9 cellular contexts compared by ENCODE assay signal in genomic region chr11:65366340-65366773, GRCh38. TPM values are rescaled to one million over a fixed set of nuclear protein-coding genes. Genes with fewer than 3 reads are reported as not detected.
DNase-seq lines count a peak whose midpoint lies in the region; ATAC-seq and TF ChIP-seq lines count a peak whose summit lies in the region.
"Had no signal": no experiment of that assay in that cellular context is flagged by ENCODE, and none has a peak within 500 bp of the region (broad histone marks: within the 10 kb centered on the region; RNA-seq: fewer than 3 reads in every experiment).

No MANE protein-coding gene starts in this region.

- DNase-seq in AG04449 (ENCODE audit: low read depth, low spot score) (no peak), NCI-H146 (lab: John Stamatoyannopoulos, UW) (peak; percentile 79), SK-N-SH (peak; percentile 89), epithelial cell of proximal tubule (ENCODE audit: low read depth) (no peak), ecto neural progenitor cell (ENCODE audit: low spot score) (no peak)

- 7% methylated on average over 4 of the region's 4 CpGs for WGBS in SK-N-SH (ENCODE audit: low lambda C conversion rate)

- H3K9me3 ChIP-seq in SK-N-SH (no peaks in the 10 kb centered on the region), mucosa of rectum (ENCODE audit: control insufficient read depth in 2 of 2, low read length in 2 of 2) (no peaks in the 10 kb centered on the region)

- no peaks in the 10 kb centered on the region for H4K20me1 ChIP-seq in SK-N-SH (ENCODE audit: insufficient read depth)

- no peak overlapping the region for H3K27ac ChIP-seq in SK-N-SH (ENCODE audit: low read depth in 2 of 2, low read length in 1 of 2)
- H3K27ac ChIP-seq in mucosa of rectum (ENCODE audit: low read depth in 2 of 2, low read length in 2 of 2) = peak overlapping the region; percentile 44 to 55
- H3K27ac ChIP-seq: epithelial cell of prostate had no signal

- H3K27me3 ChIP-seq in SK-N-SH (ENCODE audit: insufficient read depth) = no peaks in the 10 kb centered on the region
- H3K27me3 ChIP-seq in mucosa of rectum (ENCODE audit: control insufficient read depth in 2 of 2, insufficient read depth in 2 of 2, low read length in 2 of 2) = no peaks in the 10 kb centered on the region

- no peak for ATAC-seq in GM19035 (IDR thresholded peaks at IDR 0.05; ENCODE audit: unreplicated experiment)

- POLR2A ChIA-PET in AG04449 (lab: Yijun Ruan, JAX) (no interaction called here), SK-N-SH (lab: Yijun Ruan, JAX) (interaction anchor here (1.1 kb wide), 1 partner anchor 34 kb away, joined by 3 read pairs; no protein-coding TSS in a partner anchor)

- TF ChIP-seq EP300 in SK-N-SH (IDR thresholded peaks at IDR 0.05; ENCODE audit: borderline replicate concordance in 1 of 2, low read depth in 1 of 2, low read length in 1 of 2) = no peak

- peaks cover 11% of the 10 kb centered on the region for H3K79me2 ChIP-seq in SK-N-SH (ENCODE audit: insufficient read depth)

- H3K4me3 ChIP-seq in AG04449 (ENCODE audit: low read depth, low read length) (no peak overlapping the region), SK-N-SH (ENCODE audit: low read depth in 2 of 2, low read length in 1 of 2) (no peak overlapping the region; a peak in 1 of 4 replicates), epithelial cell of proximal tubule (ENCODE audit: low read depth, low read length) (no peak overlapping the region), mucosa of rectum (ENCODE audit: low read length in 2 of 2) (peak overlapping the region in 1 of 2 donors; percentile 14)

- TF ChIP-seq CTCF in AG04449 (IDR thresholded peaks at IDR 0.05; ENCODE audit: insufficient read depth, low read length, missing control alignments) = peak; percentile 67
- TF ChIP-seq CTCF in GM12872 (IDR thresholded peaks at IDR 0.05; ENCODE audit: insufficient read depth, low read depth, low read length) = peak; percentile 84
- peak; percentile 81 for TF ChIP-seq CTCF in SK-N-SH (IDR thresholded peaks at IDR 0.05)
- TF ChIP-seq CTCF in epithelial cell of proximal tubule (conservative IDR thresholded peaks at IDR 0.05; ENCODE audit: low read depth, low read length) = peak; percentile 78

- no peaks in the 10 kb centered on the region for H3K36me3 ChIP-seq in SK-N-SH (replicated peaks in 1 of 2; ENCODE audit: control insufficient read depth in 1 of 2, insufficient read depth in 2 of 2, low read length in 1 of 2)
- H3K36me3 ChIP-seq in mucosa of rectum (ENCODE audit: control insufficient read depth in 2 of 2, insufficient read depth in 2 of 2, low read length in 2 of 2) = no peaks in the 10 kb centered on the region

- peak; percentile 89 for TF ChIP-seq RAD21 in SK-N-SH (IDR thresholded peaks at IDR 0.05; ENCODE audit: low read length)

- H3K9ac ChIP-seq in SK-N-SH = no peak overlapping the region
- H3K9ac ChIP-seq in mucosa of rectum (ENCODE audit: low read depth in 1 of 2, low read length in 2 of 2) = peak overlapping the region in 1 of 2 donors; percentile 48

- H3K4me1 ChIP-seq in SK-N-SH (ENCODE audit: control insufficient read depth in 1 of 2, insufficient read depth in 2 of 2, low read depth in 1 of 2, low read length in 1 of 2) (no peaks in the 10 kb centered on the region; a peak in 2 of 4 replicates), mucosa of rectum (ENCODE audit: control insufficient read depth in 2 of 2, insufficient read depth in 2 of 2, low read length in 2 of 2) (peaks cover 7 to 14% of the 10 kb centered on the region in 2 donors)

- H3K4me2 ChIP-seq in SK-N-SH = no peak overlapping the region; the same call in 1 of the 2 replicates

- H3K9me2 ChIP-seq in SK-N-SH = no peaks in the 10 kb centered on the region

- peaks cover 13% of the 10 kb centered on the region for H3F3A ChIP-seq in SK-N-SH (replicated peaks; ENCODE audit: insufficient read depth)

- CTCF ChIA-PET in AG04449 (lab: Yijun Ruan, JAX) = interaction anchor here (1.0 to 5.4 kb wide), 5 partner anchors 10 to 143 kb away, joined by 4 to 37 read pairs (median 7); partner anchors contain the start of gene SLC25A45
- CTCF ChIA-PET in SK-N-SH (lab: Yijun Ruan, JAX) = interaction anchor here (0.7 to 1.6 kb wide), 17 partner anchors 9 to 154 kb away, joined by 3 to 8 read pairs (median 5); partner anchors contain the start of genes FRMD8, MALAT1 and NEAT1

- H2AFZ ChIP-seq in SK-N-SH (ENCODE audit: low read depth) = peak overlapping the region; percentile 79

TF ChIP-seq in SK-N-SH, 30 proteins besides CTCF, POLR2A, EP300 and RAD21:
- TF ChIP-seq MXI1 (IDR thresholded peaks at IDR 0.05; ENCODE audit: low read depth, low read length) = no peak
- peak; percentile 84 for TF ChIP-seq SMC3 (IDR thresholded peaks at IDR 0.05; ENCODE audit: low read depth, low read length)
TF ChIP-seq in SK-N-SH: peak in this region for 1.

RNA-seq across cellular contexts. Expression of gene TIGD3, which starts 11.8 kb away (rescaled TPM):
- polyA plus RNA-seq in SK-N-SH (2012; rRNA removed) = 0.34 and 0.41 TPM in 2 replicates
- polyA plus RNA-seq in SK-N-SH (2012; cell fraction: cytosol; rRNA removed) = 0.19 and 0.41 TPM in 2 replicates
- 0.75 and 0.92 TPM in 2 replicates for polyA plus RNA-seq in SK-N-SH (2012; cell fraction: nucleus; rRNA removed)
- total RNA-seq in epithelial cell of proximal tubule = 0.75 and 1.2 TPM in 2 replicates

RNA-seq across cellular contexts. Expression of gene SLC25A45, which starts 16.1 kb away (rescaled TPM):
- polyA plus RNA-seq in SK-N-SH (2012; rRNA removed) = 3.1 and 3.6 TPM in 2 replicates
- 1.2 and 1.8 TPM in 2 replicates for polyA plus RNA-seq in SK-N-SH (2012; cell fraction: cytosol; rRNA removed)
- 13.7 and 17.4 TPM in 2 replicates for polyA plus RNA-seq in SK-N-SH (2012; cell fraction: nucleus; rRNA removed)
- 0.29 and 1.2 TPM in 2 replicates for total RNA-seq in epithelial cell of proximal tubule

RNA-seq across cellular contexts. Expression of gene FRMD8, which starts 20.1 kb away (rescaled TPM):
- polyA plus RNA-seq in SK-N-SH (2012; rRNA removed) = 17.4 and 19.0 TPM in 2 replicates
- 8.0 and 14.0 TPM in 2 replicates for polyA plus RNA-seq in SK-N-SH (2012; cell fraction: cytosol; rRNA removed)
- 32.3 and 58.1 TPM in 2 replicates for polyA plus RNA-seq in SK-N-SH (2012; cell fraction: nucleus; rRNA removed)
- 43.5 and 49.5 TPM in 2 replicates for total RNA-seq in epithelial cell of proximal tubule

RNA-seq across cellular contexts. Expression of gene DPF2, which starts 32.7 kb away (rescaled TPM):
- polyA plus RNA-seq in SK-N-SH (2012; rRNA removed) = 29.6 and 44.9 TPM in 2 replicates
- 32.6 and 36.7 TPM in 2 replicates for polyA plus RNA-seq in SK-N-SH (2012; cell fraction: cytosol; rRNA removed)
- polyA plus RNA-seq in SK-N-SH (2012; cell fraction: nucleus; rRNA removed) = 71.8 and 81.4 TPM in 2 replicates
- 34.9 and 44.1 TPM in 2 replicates for total RNA-seq in epithelial cell of proximal tubule

RNA-seq across cellular contexts. Expression of gene CDC42EP2, which starts 51.7 kb away (rescaled TPM):
- 5.1 and 8.1 TPM in 2 replicates for polyA plus RNA-seq in SK-N-SH (2012; rRNA removed)
- 2.5 and 4.1 TPM in 2 replicates for polyA plus RNA-seq in SK-N-SH (2012; cell fraction: cytosol; rRNA removed)
- polyA plus RNA-seq in SK-N-SH (2012; cell fraction: nucleus; rRNA removed) = 5.6 and 7.7 TPM in 2 replicates
- 18.6 and 23.1 TPM in 2 replicates for total RNA-seq in epithelial cell of proximal tubule

Comparison
In these comparisons a context has a peak if more than half of its experiments do, and no peak if none do; other contexts are left out.
1. DNase-seq: peak in NCI-H146 (single experiment) and SK-N-SH (single experiment); none in AG04449 (single experiment), epithelial cell of proximal tubule (single experiment) and ecto neural progenitor cell (single experiment).
2. H3K27ac ChIP-seq: peak in mucosa of rectum (2 of 2); none in SK-N-SH (0 of 2).
3. Peak in every context shown above with its lines, with median percentiles within 50 percentile points of each other: CTCF ChIP-seq.